Comparison of ENCODE assay signal across 8 cellular contexts in the genomic region with DNA sequence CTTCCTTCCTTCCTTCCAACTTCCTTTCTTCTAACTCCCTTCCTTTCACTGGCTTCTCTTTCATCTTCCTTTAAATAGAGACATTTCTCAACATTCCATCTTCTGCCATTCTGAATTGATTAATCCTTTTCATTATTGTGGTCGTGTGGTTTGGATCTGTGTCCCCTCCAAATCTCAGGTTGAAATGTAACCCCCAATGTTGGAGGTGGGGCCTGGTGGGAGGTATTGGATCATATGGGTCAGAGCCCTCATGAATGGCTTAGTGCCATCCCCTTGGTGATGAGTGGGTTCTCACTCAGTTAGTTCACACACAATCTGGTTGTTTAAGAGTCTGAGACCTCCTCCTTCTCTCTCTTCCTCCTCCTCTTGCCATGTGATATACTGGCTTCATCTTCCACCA.
"Had no signal": no experiment of that assay in that cellular context is flagged by ENCODE, and none has a peak within 500 bp of the region (broad histone marks: within the 10 kb centered on the region; RNA-seq: fewer than 3 reads in every experiment).

No MANE protein-coding gene starts in this region.

- H3K9ac ChIP-seq: GM23248 had no signal

- H3K4me1 Mint-ChIP-seq: GM23338, H9 had no signal

- DNase-seq: GM23248, GOT3, H7, H9, HCEC 1CT, HFFc6 had no signal

- H3K4me3 ChIP-seq: GM23248, GM23338, HAP-1 had no signal

- H3K27ac Mint-ChIP-seq: GM23338, H9, HFFc6 had no signal

- H3K4me3 Mint-ChIP-seq: GM23338, H9, HFFc6 had no signal

- H3K36me3 ChIP-seq: HAP-1 had no signal

- H3K9me3 ChIP-seq: HAP-1 had no signal

- H3K4me2 ChIP-seq: GM23338 had no signal

- H3K4me1 ChIP-seq: HAP-1 had no signal

- H3K27ac ChIP-seq: GM23248 had no signal

- H3K9me3 Mint-ChIP-seq: GM23338 had no signal

- H2AFZ ChIP-seq: GM23248, GM23338 had no signal
